In genomic region chr2:129690049-129690448, GRCh38 we compare ENCODE assay signal across 30 cellular contexts.
"Had no signal": no experiment of that assay in that cellular context is flagged by ENCODE, and none has a peak within 500 bp of the region (broad histone marks: within the 10 kb centered on the region; RNA-seq: fewer than 3 reads in every experiment).

No MANE protein-coding gene starts in this region.

- H3K27ac Mint-ChIP-seq: immature natural killer cell; mesothelial cell of epicardium; naive thymus-derived CD4-positive, alpha-beta T cell; natural killer cell treated with Interleukin-12 subunit alpha and Interleukin-12 subunit beta and Interleukin-15 and Interleukin-18, amount 100 ng/mL, for 72 hours; stimulated activated naive CD8-positive, alpha-beta T cell treated with anti-CD3 and anti-CD28 coated beads, Interleukin-15, Interleukin-2, amounts not matched to agents 100 ng/mL and 50 ng/mL, for 24 hours had no signal

- FAIRE-seq: islet of Langerhans, kidney, pancreas, urothelium cell line had no signal

- H3K4me1 Mint-ChIP-seq: mesothelial cell of epicardium had no signal

- H3K4me1 ChIP-seq: left ventricle myocardium inferior, pancreas, prostate gland, suprapubic skin, tibial artery, upper lobe of right lung had no signal

- H3K27ac ChIP-seq: left ventricle myocardium inferior, pancreas, prostate gland, skin epidermis, suprapubic skin, thoracic aorta, tibial artery, upper lobe of right lung had no signal

- H3K9me3 ChIP-seq: prostate gland, suprapubic skin, upper lobe of right lung had no signal

- H3K4me3 ChIP-seq: left ventricle myocardium inferior, lung, pancreas, prostate gland, skin epidermis, suprapubic skin, thoracic aorta, tibial artery, upper lobe of right lung had no signal

- H3K4me3 Mint-ChIP-seq: immature natural killer cell; mesothelial cell of epicardium; naive thymus-derived CD4-positive, alpha-beta T cell; natural killer cell treated with Interleukin-12 subunit alpha and Interleukin-12 subunit beta and Interleukin-15 and Interleukin-18, amount 100 ng/mL, for 72 hours; stimulated activated naive CD8-positive, alpha-beta T cell treated with anti-CD3 and anti-CD28 coated beads, Interleukin-15, Interleukin-2, amounts not matched to agents 100 ng/mL and 50 ng/mL, for 24 hours had no signal

- DNase-seq: hypothalamus; immature natural killer cell; kidney; left ventricle myocardium inferior; mesendoderm; naive thymus-derived CD4-positive, alpha-beta T cell; nucleus accumbens; pancreas; posterior cingulate gyrus; retina; right cardiac atrium; stimulated activated CD4-positive, alpha-beta T cell treated with anti-CD3 and anti-CD28 coated beads, Interleukin-12 subunit alpha, Interleukin-12 subunit beta, amount 100 ng/mL, for 4 hours; stimulated activated CD4-positive, alpha-beta T cell treated with anti-CD3 and anti-CD28 coated beads, Interleukin-15, amount 100 ng/mL, for 24 hours; stimulated activated CD4-positive, alpha-beta T cell treated with anti-CD3 and anti-CD28 coated beads, Interleukin-2, amount 100 ng/mL, for 24 hours; stimulated activated CD4-positive, alpha-beta T cell treated with anti-CD3 and anti-CD28 coated beads, Interleukin-4, amount 100 ng/mL, for 1 hour; stimulated activated naive CD4-positive, alpha-beta T cell; tibial artery; trophoblast cell; upper lobe of right lung had no signal

- H3K36me3 ChIP-seq: left ventricle myocardium inferior, pancreas, prostate gland, suprapubic skin, thoracic aorta, tibial artery, upper lobe of right lung had no signal

- H3K27me3 ChIP-seq: pancreas, suprapubic skin, tibial artery, upper lobe of right lung had no signal

- H3K36me3 Mint-ChIP-seq: naive thymus-derived CD4-positive, alpha-beta T cell had no signal

- ATAC-seq: naive thymus-derived CD4-positive, alpha-beta T cell; natural killer cell treated with Interleukin-12 subunit alpha and Interleukin-12 subunit beta and Interleukin-15 and Interleukin-18, amount 100 ng/mL, for 72 hours; pancreas; right cardiac atrium; sciatic nerve; upper lobe of right lung had no signal
